In genomic region chr10:114724295-114724694, GRCh38 we compare ENCODE assay signal across 21 cellular contexts.
"Had no signal": no experiment of that assay in that cellular context is flagged by ENCODE, and none has a peak within 500 bp of the region (broad histone marks: within the 10 kb centered on the region; RNA-seq: fewer than 3 reads in every experiment).

No MANE protein-coding gene starts in this region.

- H3K4me3 ChIP-seq: adrenal gland, ascending aorta, coronary artery, heart left ventricle, mucosa of descending colon, transverse colon, uterus had no signal

- H3K36me3 ChIP-seq: adrenal gland, ascending aorta, brain microvascular endothelial cell, heart left ventricle, transverse colon, uterus had no signal

- H3K27me3 ChIP-seq: adrenal gland, ascending aorta, brain microvascular endothelial cell, heart left ventricle, transverse colon, uterus had no signal

- H3K9me3 ChIP-seq: adrenal gland, ascending aorta, mucosa of descending colon, transverse colon, uterus had no signal

- ATAC-seq: activated naive CD4-positive, alpha-beta T cell treated with anti-CD3 and anti-CD28 coated beads, Interleukin-2, amount 50 U/mL, for 72 hours; activated T-helper 17 cell treated with anti-CD3 and anti-CD28 coated beads, Interleukin-2, amount 50 U/mL, for 72 hours; heart left ventricle; mucosa of descending colon; stimulated activated naive B cell treated with anti-CD40 and anti-IgM and Interleukin-4, amounts not matched to agents 10 μg/mL and 1 μg/mL and 100 μg/mL, for 72 hours; WTC11 had no signal

- DNase-seq: activated T-cell treated with anti-CD3 and anti-CD28 coated beads, Interleukin-2, amount 50 U/mL, for 1 hour; adrenal gland; brain microvascular endothelial cell; endodermal cell; heart left ventricle; mesenchymal stem cell; mucosa of descending colon; nephron progenitor cell; nucleus accumbens; stimulated activated CD4-positive, alpha-beta T cell treated with anti-CD3 and anti-CD28 coated beads, Interleukin-2, amount 100 ng/mL, for 48 hours; stimulated activated CD8-positive, alpha-beta memory T cell treated with anti-CD3 and anti-CD28 coated beads, Interleukin-4, amount 100 ng/mL, for 48 hours; stimulated activated naive B cell treated with anti-CD40 and anti-IgM and Interleukin-4, amounts not matched to agents 10 μg/mL and 1 μg/mL and 100 μg/mL, for 72 hours; T1000; transverse colon; uterus had no signal

- H3K4me1 ChIP-seq: uterus had no signal

- H3K27ac ChIP-seq: adrenal gland, ascending aorta, brain microvascular endothelial cell, coronary artery, epithelial cell of prostate, transverse colon, uterus had no signal
